Comparison of ENCODE assay signal across 14 cellular contexts in the genomic region with DNA sequence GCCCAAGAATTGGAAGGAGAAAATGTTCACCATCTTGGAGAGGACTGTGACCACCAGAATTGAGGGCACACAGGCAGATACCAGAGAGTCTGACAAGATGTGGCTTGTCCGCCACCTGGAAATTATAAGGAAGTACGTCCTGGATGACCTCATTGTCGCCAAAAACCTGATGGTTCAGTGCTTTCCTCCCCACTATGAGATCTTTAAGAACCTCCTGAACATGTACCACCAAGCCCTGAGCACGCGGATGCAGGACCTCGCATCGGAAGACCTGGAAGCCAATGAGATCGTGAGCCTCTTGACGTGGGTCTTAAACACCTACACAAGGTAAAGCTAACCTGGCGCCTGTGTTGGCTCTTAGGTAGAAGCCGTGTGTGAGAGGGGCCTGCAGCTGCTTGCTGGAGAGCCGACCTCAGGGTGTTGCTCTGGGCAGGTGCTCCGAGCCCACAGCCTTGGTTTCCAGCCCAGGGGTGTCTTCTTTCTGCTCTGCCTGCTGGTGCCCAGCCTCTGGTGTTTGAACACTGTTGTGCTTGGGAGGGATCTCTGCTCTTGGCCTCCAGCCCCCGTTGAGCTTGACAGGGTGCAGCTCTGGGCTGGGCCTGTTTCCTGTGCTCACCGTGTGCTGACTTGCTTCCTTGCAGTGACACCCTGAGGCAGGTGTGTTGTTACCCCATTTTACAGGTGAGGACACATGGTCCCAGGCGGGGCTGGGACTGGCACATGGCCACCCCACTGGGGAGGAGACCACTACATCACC. TPM values are rescaled to one million over a fixed set of nuclear protein-coding genes. Genes with fewer than 3 reads are reported as not detected.
DNase-seq lines count a peak whose midpoint lies in the region; ATAC-seq and TF ChIP-seq lines count a peak whose summit lies in the region.
"Had no signal": no experiment of that assay in that cellular context is flagged by ENCODE, and none has a peak within 500 bp of the region (broad histone marks: within the 10 kb centered on the region; RNA-seq: fewer than 3 reads in every experiment).

No MANE protein-coding gene starts in this region.

- peaks cover 25% of the 10 kb centered on the region for H3K9me3 Mint-ChIP-seq in activated CD4-positive, alpha-beta T cell treated with anti-CD3 and anti-CD28 coated beads, Interleukin-2, amount 10 ng/mL, durations not matched to agents 7 days and 5 days
- no peaks in the 10 kb centered on the region for H3K9me3 Mint-ChIP-seq in endothelial cell (ENCODE audit: unreplicated experiment)
- H3K9me3 Mint-ChIP-seq in Calu3 (ENCODE audit: low read depth, unreplicated experiment), result peaks cover 5% of the 10 kb centered on the region

- peak overlapping the region; percentile 87 for H3K27ac Mint-ChIP-seq in activated CD4-positive, alpha-beta T cell treated with anti-CD3 and anti-CD28 coated beads, Interleukin-2, amount 10 ng/mL, durations not matched to agents 7 days and 5 days
- peak overlapping the region; percentile 4 for H3K27ac Mint-ChIP-seq in endothelial cell (ENCODE audit: unreplicated experiment)
- H3K27ac Mint-ChIP-seq in Calu3 (ENCODE audit: unreplicated experiment), result no peak overlapping the region
- H3K27ac Mint-ChIP-seq: dendritic cell treated with granulocyte-macrophage colony-stimulating factor and Interleukin-4, amounts not matched to agents 40 ng/mL and 50 ng/mL, for 4 days had no signal

- ATAC-seq in RWPE2 (ENCODE audit: low read depth), result no peak

- CTCF ChIA-PET in activated CD4-positive, alpha-beta T cell treated with anti-CD3 and anti-CD28 coated beads, Interleukin-2, amount 10 ng/mL, durations not matched to agents 7 days and 5 days (lab: Charles Lee), result interaction anchor here (2.2 kb wide), 1 partner anchor 137 kb away, joined by 4 read pairs; no protein-coding TSS in a partner anchor
- CTCF ChIA-PET in Calu3 (lab: Charles Lee), result no interaction called here

- peaks cover 6% of the 10 kb centered on the region for H3K9me3 ChIP-seq in RWPE2 (ENCODE audit: severe bottlenecking)

- H3K36me3 Mint-ChIP-seq in activated CD4-positive, alpha-beta T cell treated with anti-CD3 and anti-CD28 coated beads, Interleukin-2, amount 10 ng/mL, durations not matched to agents 7 days and 5 days (ENCODE audit: low read depth), result peaks cover 82% of the 10 kb centered on the region
- H3K36me3 Mint-ChIP-seq in endothelial cell (ENCODE audit: low read depth, unreplicated experiment), result peaks cover 52% of the 10 kb centered on the region
- peaks cover 55% of the 10 kb centered on the region for H3K36me3 Mint-ChIP-seq in Calu3 (ENCODE audit: insufficient read depth, unreplicated experiment)

- H3K4me3 ChIP-seq in RWPE2 (ENCODE audit: severe bottlenecking) (no peak overlapping the region), H7 (ENCODE audit: insufficient read depth, low read depth, low read length) (no peak overlapping the region)
- H3K4me3 ChIP-seq: PC-9 had no signal

- peaks cover 89% of the 10 kb centered on the region for H3K36me3 ChIP-seq in RWPE2 (ENCODE audit: low read depth)
- peaks cover 15% of the 10 kb centered on the region for H3K36me3 ChIP-seq in H7 (replicated peaks; ENCODE audit: control insufficient read depth, insufficient read depth, low read length)

- no peak overlapping the region for H3K27ac ChIP-seq in RWPE2 (ENCODE audit: poor library complexity, severe bottlenecking)
- H3K27ac ChIP-seq: PC-9 had no signal

- DNase-seq in activated CD4-positive, alpha-beta T cell treated with anti-CD3 and anti-CD28 coated beads, Interleukin-2, amount 10 ng/mL, durations not matched to agents 7 days and 5 days, result peak; percentile 35
- DNase-seq in activated CD4-positive, alpha-beta T cell treated with anti-CD3 and anti-CD28 coated beads, Interleukin-2, amount 50 U/mL, for 4 hours, result no peak
- DNase-seq in RWPE2 (ENCODE audit: low spot score) (peak; percentile 41), endothelial cell (ENCODE audit: low spot score) (no peak), posterior vena cava (ENCODE audit: low spot score) (peak; percentile 38), Calu3 (no peak), H7 (no peak), NAMALWA (ENCODE audit: low spot score) (no peak)
- DNase-seq: amniotic stem cell, KBM-7, NCI-H1694 treated with DMSO at 0.1 percent for 48 hours, NCI-H510A treated with DMSO at 0.1 percent for 48 hours, PC-9 had no signal

- peaks cover 49% of the 10 kb centered on the region for H3K4me1 Mint-ChIP-seq in activated CD4-positive, alpha-beta T cell treated with anti-CD3 and anti-CD28 coated beads, Interleukin-2, amount 10 ng/mL, durations not matched to agents 7 days and 5 days
- H3K4me1 Mint-ChIP-seq in endothelial cell (ENCODE audit: unreplicated experiment) (peaks cover 10% of the 10 kb centered on the region), Calu3 (ENCODE audit: low read depth, unreplicated experiment) (peaks cover 13% of the 10 kb centered on the region)

- H3K4me1 ChIP-seq in RWPE2 (ENCODE audit: insufficient read depth, poor library complexity, severe bottlenecking), result peaks cover 9% of the 10 kb centered on the region

- H3K27me3 Mint-ChIP-seq in activated CD4-positive, alpha-beta T cell treated with anti-CD3 and anti-CD28 coated beads, Interleukin-2, amount 10 ng/mL, durations not matched to agents 7 days and 5 days, result no peaks in the 10 kb centered on the region
- H3K27me3 Mint-ChIP-seq in endothelial cell (ENCODE audit: unreplicated experiment) (peaks cover 1% of the 10 kb centered on the region), Calu3 (ENCODE audit: unreplicated experiment) (no peaks in the 10 kb centered on the region)
- H3K27me3 Mint-ChIP-seq: dendritic cell treated with granulocyte-macrophage colony-stimulating factor and Interleukin-4, amounts not matched to agents 40 ng/mL and 50 ng/mL, for 4 days had no signal

- no TSS peak for BruUV-seq in Calu3 (replicated peaks; lab: Mats Ljungman, UMichigan)

- intact Hi-C loops in posterior vena cava (cut with DNase I) (no loop called here), Calu3 (cut with micrococcal nuclease; ENCODE audit: unreplicated experiment) (no loop called here)

- POLR2A ChIA-PET in activated CD4-positive, alpha-beta T cell treated with anti-CD3 and anti-CD28 coated beads, Interleukin-2, amount 10 ng/mL, durations not matched to agents 7 days and 5 days (lab: Charles Lee), result no interaction called here

- H3K4me3 Mint-ChIP-seq in activated CD4-positive, alpha-beta T cell treated with anti-CD3 and anti-CD28 coated beads, Interleukin-2, amount 10 ng/mL, durations not matched to agents 7 days and 5 days, result no peak overlapping the region
- H3K4me3 Mint-ChIP-seq in endothelial cell (ENCODE audit: unreplicated experiment), result no peak overlapping the region
- no peak overlapping the region for H3K4me3 Mint-ChIP-seq in Calu3 (ENCODE audit: low read depth, unreplicated experiment)
- H3K4me3 Mint-ChIP-seq: dendritic cell treated with granulocyte-macrophage colony-stimulating factor and Interleukin-4, amounts not matched to agents 40 ng/mL and 50 ng/mL, for 4 days had no signal

- H3K27me3 ChIP-seq in RWPE2 (ENCODE audit: insufficient read depth, poor library complexity, severe bottlenecking), result no peaks in the 10 kb centered on the region
- H3K27me3 ChIP-seq in H7 (ENCODE audit: control insufficient read depth, insufficient read depth, low read length), result no peaks in the 10 kb centered on the region

- no peak for TF ChIP-seq CTCF in RWPE2 (IDR thresholded peaks at IDR 0.05; ENCODE audit: poor library complexity, severe bottlenecking)
- TF ChIP-seq CTCF in endothelial cell (IDR thresholded peaks at IDR 0.05; ENCODE audit: unreplicated experiment), result no peak
- no peak for TF ChIP-seq CTCF in Calu3 (IDR thresholded peaks at IDR 0.05; ENCODE audit: unreplicated experiment)

RNA-seq across cellular contexts. Expression of gene EXOC3, which starts 10.9 kb away (rescaled TPM):
- 10 to 100 TPM; 65.5 to 79.0 TPM for total RNA-seq in activated CD4-positive, alpha-beta T cell treated with anti-CD3 and anti-CD28 coated beads, Interleukin-2, amount 10 ng/mL, durations not matched to agents 7 days and 5 days
- total RNA-seq in endothelial cell (ENCODE audit: unreplicated experiment) (43.9 TPM), posterior vena cava (10 to 100 TPM; 52.6 to 54.2 TPM), Calu3 (2022) (63.8 and 69.4 TPM in 2 replicates)
- 20.5 and 24.1 TPM in 2 replicates for total RNA-seq in H7 (2014; rRNA removed; shearing (Covaris generic))

Comparison
In these comparisons a context has a peak if more than half of its experiments do, and no peak if none do; other contexts are left out.
1. DNase-seq: peak in activated CD4-positive, alpha-beta T cell treated with anti-CD3 and anti-CD28 coated beads, Interleukin-2, amount 10 ng/mL, durations not matched to agents 7 days and 5 days (single experiment), RWPE2 (single experiment) and posterior vena cava (single experiment); none in activated CD4-positive, alpha-beta T cell treated with anti-CD3 and anti-CD28 coated beads, Interleukin-2, amount 50 U/mL, for 4 hours (0 of 2), endothelial cell (single experiment), Calu3 (single experiment), H7 (single experiment) and NAMALWA (single experiment).